ENCODE assay signal across 1 cellular context in the genomic region with DNA sequence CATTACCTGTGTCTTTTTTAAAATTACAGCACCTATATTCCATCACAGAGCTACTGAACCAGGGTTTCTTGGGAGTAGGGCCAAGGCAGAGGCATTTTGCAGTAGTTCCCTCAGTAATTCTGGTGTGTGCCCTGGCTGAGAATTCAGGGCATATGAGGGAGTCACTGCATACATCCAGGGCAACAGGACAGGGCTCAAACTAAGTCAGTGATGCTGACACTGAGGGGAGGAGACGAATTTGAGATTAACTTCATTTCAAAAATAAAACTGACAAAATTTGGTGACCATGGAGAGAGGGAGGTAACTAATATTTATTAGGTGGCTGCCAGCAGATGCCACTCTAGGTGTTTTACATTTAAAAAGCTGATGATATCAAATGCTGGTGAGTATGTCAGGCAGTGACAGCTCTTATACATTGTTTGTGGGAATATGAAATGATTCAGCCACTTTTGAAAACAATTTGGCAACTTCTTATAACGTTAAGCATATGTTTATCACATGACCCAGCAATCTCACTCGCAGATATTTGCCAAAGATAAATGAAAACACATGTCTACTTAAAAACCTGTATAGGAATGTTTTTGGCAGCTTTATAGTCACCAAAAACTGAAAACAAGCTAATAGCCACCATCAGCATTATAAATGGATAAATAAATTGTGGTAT.
TF ChIP-seq lines count a peak whose summit lies in the region.

No MANE protein-coding gene starts in this region.

TF ChIP-seq in IMR-90, 13 proteins besides CTCF, POLR2A, EP300 and RAD21:
- TF ChIP-seq CHD1 (IDR thresholded peaks at IDR 0.05; ENCODE audit: low read depth, low read length) (no peak), BHLHE40 (IDR thresholded peaks at IDR 0.05; ENCODE audit: low read depth, low read length) (peak; percentile 24; the same call in 1 of the 2 replicates), RCOR1 (IDR thresholded peaks at IDR 0.05; ENCODE audit: insufficient replicate concordance, low read length) (no peak), USF2 (IDR thresholded peaks at IDR 0.05; ENCODE audit: low read depth, low read length) (peak; percentile 41; the same call in 1 of the 2 replicates), SMC3 (IDR thresholded peaks at IDR 0.05; ENCODE audit: low read depth, low read length) (no peak), CEBPB (IDR thresholded peaks at IDR 0.05; ENCODE audit: low read depth, low read length) (peak; percentile 39; the same call in 1 of the 2 replicates)
